ENCODE assay signal across 10 cellular contexts in genomic region chr2:44964704-44965343, GRCh38. TPM values are rescaled to one million over a fixed set of nuclear protein-coding genes. Genes with fewer than 3 reads are reported as not detected.
DNase-seq lines count a peak whose midpoint lies in the region; ATAC-seq and TF ChIP-seq lines count a peak whose summit lies in the region.
"Had no signal": no experiment of that assay in that cellular context is flagged by ENCODE, and none has a peak within 500 bp of the region (broad histone marks: within the 10 kb centered on the region; RNA-seq: fewer than 3 reads in every experiment).

No MANE protein-coding gene starts in this region.

- H3K36me3 Mint-ChIP-seq in osteocyte (ENCODE audit: unreplicated experiment): no peaks in the 10 kb centered on the region

- no peak overlapping the region for H3K4me3 Mint-ChIP-seq in osteocyte (ENCODE audit: unreplicated experiment)

- H3K9me3 ChIP-seq in adipocyte (ENCODE audit: control insufficient read depth, low read length) (no peaks in the 10 kb centered on the region), esophagus squamous epithelium (no peaks in the 10 kb centered on the region)

- WGBS in esophagus squamous epithelium, 2 donors: 10 to 24% methylated on average over 6 to 7 of the region's 16 CpGs

- intact Hi-C loops in esophagus squamous epithelium (cut with DNase I): no loop called here

- TF ChIP-seq POLR2A in esophagus squamous epithelium (IDR thresholded peaks at IDR 0.05): no peak

- DNase-seq in GM10248 (ENCODE audit: extremely low spot score) (no peak), NCI-H1105 treated with DMSO at 0.1 percent for 48 hours (lab: John Stamatoyannopoulos, UW) (peak; percentile 71), adipocyte (ENCODE audit: low read depth) (no peak), osteocyte (ENCODE audit: extremely low spot score, unreplicated experiment) (no peak), esophagus squamous epithelium (lab: John Stamatoyannopoulos, UW) (no peak), coronary artery (ENCODE audit: low spot score) (no peak)
- no peak for DNase-seq in activated CD8-positive, alpha-beta memory T cell treated with anti-CD3 and anti-CD28 coated beads for 24 hours
- DNase-seq: NK-92 treated with Interleukin-12 subunit alpha and Interleukin-12 subunit beta, amount 100 ng/mL, for 24 hours had no signal

- no peaks in the 10 kb centered on the region for H3K9me3 Mint-ChIP-seq in osteocyte (ENCODE audit: unreplicated experiment)

- H3K27ac Mint-ChIP-seq in osteocyte (ENCODE audit: unreplicated experiment): no peak overlapping the region

- TF ChIP-seq CTCF in GM10248 (IDR thresholded peaks at IDR 0.05; ENCODE audit: control extremely low read depth, extremely low read depth, low read depth, missing control alignments) (peak; percentile 12), osteocyte (IDR thresholded peaks at IDR 0.05) (peak; percentile 29), esophagus squamous epithelium (IDR thresholded peaks at IDR 0.05) (no peak), coronary artery (IDR thresholded peaks at IDR 0.05) (no peak)

- H3K27me3 ChIP-seq in adipocyte (replicated peaks; ENCODE audit: control insufficient read depth, insufficient read depth, low read length) (no peaks in the 10 kb centered on the region), esophagus squamous epithelium (peaks cover 0 to 59% (median 0%) of the 10 kb centered on the region in 4 donors)

- CTCF ChIA-PET in GM10248 (lab: Yijun Ruan, JAX): interaction anchor here (1.1 to 2.5 kb wide), 5 partner anchors 9 to 485 kb away, joined by 3 to 17 read pairs (median 3); no protein-coding TSS in a partner anchor

- no peak for ATAC-seq in HG02870 (IDR thresholded peaks at IDR 0.05; ENCODE audit: unreplicated experiment)

- H3K4me1 Mint-ChIP-seq in osteocyte (ENCODE audit: unreplicated experiment): peaks cover 5% of the 10 kb centered on the region

- H3K9ac ChIP-seq in adipocyte (ENCODE audit: low read length): no peak overlapping the region
- H3K9ac ChIP-seq: parathyroid adenoma had no signal

- H3K27me3 Mint-ChIP-seq in osteocyte (ENCODE audit: unreplicated experiment): peaks cover 3% of the 10 kb centered on the region

- H3K4me3 ChIP-seq in adipocyte (ENCODE audit: low read length): peak overlapping the region; percentile 36
- H3K4me3 ChIP-seq in esophagus squamous epithelium: no peak overlapping the region
- H3K4me3 ChIP-seq in coronary artery: no peak overlapping the region

- POLR2A ChIA-PET in GM10248 (lab: Yijun Ruan, JAX): no interaction called here

- peaks cover 12% of the 10 kb centered on the region for H3K4me1 ChIP-seq in adipocyte (ENCODE audit: control insufficient read depth, insufficient read depth, low read length)
- H3K4me1 ChIP-seq in esophagus squamous epithelium: no peaks in the 10 kb centered on the region
- H3K4me1 ChIP-seq: parathyroid adenoma had no signal

- H3K27ac ChIP-seq in esophagus squamous epithelium (no peak overlapping the region), coronary artery (no peak overlapping the region)
- H3K27ac ChIP-seq: parathyroid adenoma had no signal

- H3K36me3 ChIP-seq in adipocyte (ENCODE audit: control insufficient read depth, insufficient read depth, low read length, severe bottlenecking) (no peaks in the 10 kb centered on the region), esophagus squamous epithelium (no peaks in the 10 kb centered on the region)

RNA-seq across cellular contexts. Expression of gene SIX3, which starts 23.3 kb away (rescaled TPM):
- not detected in 2 replicates for total RNA-seq in osteocyte
- not detected for total RNA-seq in esophagus squamous epithelium

RNA-seq across cellular contexts. Expression of gene SIX2, which starts 44.4 kb away (rescaled TPM):
- 42.8 and 45.9 TPM in 2 replicates for total RNA-seq in osteocyte
- total RNA-seq in esophagus squamous epithelium: under 1 TPM in 1 of 4 donors, not detected in 3; 0.19 TPM

Comparison
In these comparisons a context has a peak if more than half of its experiments do, and no peak if none do; other contexts are left out.
1. CTCF ChIP-seq: peak in GM10248 (single experiment) and osteocyte (single experiment); none in esophagus squamous epithelium (0 of 6) and coronary artery (single experiment).
2. RNA of gene SIX2, which starts 44.4 kb away (total RNA-seq): 42.8 to 45.9 TPM in osteocyte; 0.19 TPM in esophagus squamous epithelium; every median in the first group is over 10 times any median in the second.